8 cellular contexts compared by ENCODE assay signal in genomic region chr17:7281953-7282751, GRCh38. TPM values are rescaled to one million over a fixed set of nuclear protein-coding genes. Genes with fewer than 3 reads are reported as not detected.
DNase-seq lines count a peak whose midpoint lies in the region; ATAC-seq and TF ChIP-seq lines count a peak whose summit lies in the region.

No MANE protein-coding gene starts in this region.

- H2BK15ac ChIP-seq in mesenchymal stem cell (ENCODE audit: low read depth, poor library complexity, severe bottlenecking): peak overlapping the region; percentile 77

- WGBS in mesenchymal stem cell: 6% methylated on average over 34 of the region's 43 CpGs

- POLR2A ChIA-PET in A673 (lab: Charles Lee; ENCODE audit: low non-redundant PET): interaction anchor here (0.7 kb wide), 1 partner anchor 10 kb away, joined by 21 read pairs; no protein-coding TSS in a partner anchor
- POLR2A ChIA-PET in HEK293T (lab: Yijun Ruan, JAX): interaction anchor here (0.5 to 2.2 kb wide), 7 partner anchors 14 to 279 kb away, joined by 3 to 9 read pairs (median 5); partner anchors contain the start of genes ACADVL, DLG4 and NEURL4

- H2BK5ac ChIP-seq in mesenchymal stem cell (ENCODE audit: low read depth, low read length, poor library complexity, severe bottlenecking): no peak overlapping the region

- H2AFZ ChIP-seq in mesenchymal stem cell (ENCODE audit: low read depth, low read length): no peak overlapping the region

- H3K23ac ChIP-seq in mesenchymal stem cell (ENCODE audit: low read length in 2 of 2): no peak overlapping the region

- no peak for DNase-seq in A673 (ENCODE audit: low spot score)
- no peak for DNase-seq in mesenchymal stem cell
- DNase-seq in AML-193 (lab: John Stamatoyannopoulos, UW): no peak
- DNase-seq in HEK293T (ENCODE audit: extremely low spot score): no peak
- DNase-seq in activated CD4-positive, alpha-beta T cell treated with anti-CD3 and anti-CD28 coated beads for 1 hour: no peak

- H2BK12ac ChIP-seq in mesenchymal stem cell (ENCODE audit: low read length in 2 of 2): no peak overlapping the region

- H3K14ac ChIP-seq in mesenchymal stem cell (ENCODE audit: low read length in 2 of 2): peak overlapping the region in 1 of 2 experiments; percentile 30

- peak overlapping the region in 1 of 3 donors; percentile 53 for H3K27ac Mint-ChIP-seq in IgD-negative memory B cell

- no peak for ATAC-seq in GM19023 (IDR thresholded peaks at IDR 0.05; ENCODE audit: unreplicated experiment)

- no peaks in the 10 kb centered on the region for H3K79me1 ChIP-seq in mesenchymal stem cell (replicated peaks; ENCODE audit: low read length, poor library complexity, severe bottlenecking)

- TF ChIP-seq CTCF in A673 (conservative IDR thresholded peaks at IDR 0.05; ENCODE audit: low read depth, low read length): no peak

- H4K91ac ChIP-seq in mesenchymal stem cell (ENCODE audit: low read length): peak overlapping the region; percentile 43

- H3K36me3 ChIP-seq in A673 (ENCODE audit: insufficient read depth, low read length, poor library complexity, severe bottlenecking) (no peaks in the 10 kb centered on the region), mesenchymal stem cell (ENCODE audit: control insufficient read depth in 1 of 2, insufficient read depth in 2 of 2, low read depth in 1 of 2, low read length in 2 of 2) (no peaks in the 10 kb centered on the region)

- no peak overlapping the region for H3K4ac ChIP-seq in mesenchymal stem cell (ENCODE audit: low read depth in 1 of 2, low read length in 2 of 2)

- peak overlapping the region; percentile 69 to 95 (median 86) for H3K4me3 Mint-ChIP-seq in IgD-negative memory B cell

- H3K4me1 Mint-ChIP-seq in IgD-negative memory B cell: peaks cover 9 to 11% (median 9%) of the 10 kb centered on the region in 3 donors

- no peaks in the 10 kb centered on the region for H3K36me3 Mint-ChIP-seq in IgD-negative memory B cell

- H3K4me1 ChIP-seq in A673 (ENCODE audit: insufficient read depth, low read length, poor library complexity, severe bottlenecking) (peaks cover 18% of the 10 kb centered on the region), mesenchymal stem cell (ENCODE audit: control insufficient read depth, insufficient read depth, low read depth, low read length) (peaks cover 20% of the 10 kb centered on the region)

- intact Hi-C loops in A673 (cut with micrococcal nuclease; ENCODE audit: unreplicated experiment): loop anchor here (1.0 kb wide), 1 partner anchor 14 kb away; no protein-coding TSS in a partner anchor

- H3K4me3 ChIP-seq in A673 (ENCODE audit: low read depth, low read length, poor library complexity, severe bottlenecking) (peak overlapping the region; percentile 55), mesenchymal stem cell (ENCODE audit: insufficient read depth in 1 of 2, low read depth in 1 of 2, low read length in 2 of 2) (peak overlapping the region; percentile 14 to 77)

- peaks cover 0 to 1% (median 0%) of the 10 kb centered on the region in 3 donors for H3K9me3 Mint-ChIP-seq in IgD-negative memory B cell

- H3K4me2 ChIP-seq in mesenchymal stem cell (ENCODE audit: low read length, poor library complexity, severe bottlenecking): peak overlapping the region; percentile 69

- H3K27me3 Mint-ChIP-seq in IgD-negative memory B cell: peaks cover 32% of the 10 kb centered on the region

- peak overlapping the region; percentile 50 for H3K27ac ChIP-seq in A673 (ENCODE audit: low read depth, low read length, poor library complexity, severe bottlenecking)
- peak overlapping the region; percentile 19 for H3K27ac ChIP-seq in cingulate gyrus (ENCODE audit: low read depth, low read length)
- no peak overlapping the region for H3K27ac ChIP-seq in mesenchymal stem cell (ENCODE audit: low read length, poor library complexity, severe bottlenecking)

- BruUV-seq in A673 (replicated peaks; lab: Mats Ljungman, UMichigan): no TSS peak

- CTCF ChIA-PET in A673 (lab: Charles Lee): interaction anchor here (2.4 kb wide), 1 partner anchor 14 kb away, joined by 30 read pairs; no protein-coding TSS in a partner anchor
- CTCF ChIA-PET in HEK293T (lab: Yijun Ruan, JAX): interaction anchor here (0.8 to 1.7 kb wide), 4 partner anchors 14 to 105 kb away, joined by 4 read pairs; no protein-coding TSS in a partner anchor

- H3K9me3 ChIP-seq in A673 (ENCODE audit: low read depth, low read length, poor library complexity, severe bottlenecking): no peaks in the 10 kb centered on the region
- H3K9me3 ChIP-seq in mesenchymal stem cell (ENCODE audit: control insufficient read depth, low read length): no peaks in the 10 kb centered on the region

- H3K9ac ChIP-seq in mesenchymal stem cell (ENCODE audit: low read length): no peak overlapping the region

- H2BK120ac ChIP-seq in mesenchymal stem cell (ENCODE audit: low read depth, low read length): no peak overlapping the region

- H3K27me3 ChIP-seq in A673 (replicated peaks; ENCODE audit: insufficient read depth, low read depth, low read length, poor library complexity) (no peaks in the 10 kb centered on the region), mesenchymal stem cell (ENCODE audit: control insufficient read depth in 1 of 2, insufficient read depth in 1 of 2, low read length in 2 of 2) (peaks cover 50 to 55% of the 10 kb centered on the region in 2 experiments)

- peak overlapping the region in 1 of 2 experiments; percentile 35 for H3K18ac ChIP-seq in mesenchymal stem cell (ENCODE audit: low read depth in 1 of 2, low read length in 2 of 2)

- no peak overlapping the region for H2AK5ac ChIP-seq in mesenchymal stem cell (ENCODE audit: low read length, severe bottlenecking)

- peak overlapping the region; percentile 7 for H4K8ac ChIP-seq in mesenchymal stem cell (ENCODE audit: low read length)

TF ChIP-seq in HEK293T, 16 proteins besides CTCF, POLR2A, EP300 and RAD21:
- no peak for TF ChIP-seq TARDBP (IDR thresholded peaks at IDR 0.05)
- no peak for TF ChIP-seq LEF1 (IDR thresholded peaks at IDR 0.05; ENCODE audit: borderline replicate concordance)
- TF ChIP-seq ARNT (IDR thresholded peaks at IDR 0.05): no peak
- no peak for TF ChIP-seq BHLHE40 (IDR thresholded peaks at IDR 0.05; ENCODE audit: borderline replicate concordance)
- TF ChIP-seq FOXK2 (IDR thresholded peaks at IDR 0.05): no peak
- no peak for TF ChIP-seq SP1 (IDR thresholded peaks at IDR 0.05)
- no peak for TF ChIP-seq FOXA1 (IDR thresholded peaks at IDR 0.05)
- TF ChIP-seq ZNF384 (IDR thresholded peaks at IDR 0.05): no peak
- TF ChIP-seq FOXM1 (IDR thresholded peaks at IDR 0.05; ENCODE audit: borderline replicate concordance): no peak
- no peak for TF ChIP-seq PKNOX1 (IDR thresholded peaks at IDR 0.05)
- no peak for TF ChIP-seq HDGF (IDR thresholded peaks at IDR 0.05; ENCODE audit: borderline replicate concordance)
- no peak for TF ChIP-seq SUZ12 (IDR thresholded peaks at IDR 0.05)
- TF ChIP-seq CTBP1 (IDR thresholded peaks at IDR 0.05; ENCODE audit: borderline replicate concordance): no peak
- no peak for TF ChIP-seq ELF4 (IDR thresholded peaks at IDR 0.05)
- TF ChIP-seq NFRKB (IDR thresholded peaks at IDR 0.05): no peak
- TF ChIP-seq L3MBTL2 (conservative IDR thresholded peaks at IDR 0.05): no peak

RNA-seq across cellular contexts. Expression of gene SLC2A4, which starts 0.6 kb away (rescaled TPM):
- total RNA-seq in A673 (2021): 0.67 and 1.6 TPM in 2 replicates
- polyA plus RNA-seq in IgD-negative memory B cell: not detected
- polyA plus RNA-seq in mesenchymal stem cell (2013, experiment 1 of 2): 0.19 TPM
- 0.23 TPM for polyA plus RNA-seq in mesenchymal stem cell (2013, experiment 2 of 2)

RNA-seq across cellular contexts. Expression of gene YBX2, which starts 12.3 kb away (rescaled TPM):
- 0.77 and 1.6 TPM in 2 replicates for total RNA-seq in A673 (2021)
- not detected for polyA plus RNA-seq in IgD-negative memory B cell
- 0.11 TPM for polyA plus RNA-seq in mesenchymal stem cell (2013, experiment 1 of 2)
- polyA plus RNA-seq in mesenchymal stem cell (2013, experiment 2 of 2): 0.05 TPM

RNA-seq across cellular contexts. Expression of gene CLDN7, which starts 19.9 kb away (rescaled TPM):
- 0.55 TPM in 1 of 2 replicates, not detected in the other for total RNA-seq in A673 (2021)
- polyA plus RNA-seq in IgD-negative memory B cell: 1.2 TPM
- 2.6 TPM for polyA plus RNA-seq in mesenchymal stem cell (2013, experiment 1 of 2)
- polyA plus RNA-seq in mesenchymal stem cell (2013, experiment 2 of 2): 1.9 TPM

RNA-seq across cellular contexts. Expression of gene EIF5A, which starts 25.3 kb away (rescaled TPM):
- total RNA-seq in A673 (2021): 1,112 and 1,128 TPM in 2 replicates
- polyA plus RNA-seq in IgD-negative memory B cell: 221 TPM
- polyA plus RNA-seq in mesenchymal stem cell (2013, experiment 1 of 2): 537 TPM
- 553 TPM for polyA plus RNA-seq in mesenchymal stem cell (2013, experiment 2 of 2)

RNA-seq across cellular contexts. Expression of gene ELP5, which starts 30.1 kb away (rescaled TPM):
- 123 and 128 TPM in 2 replicates for total RNA-seq in A673 (2021)
- 86.8 TPM for polyA plus RNA-seq in IgD-negative memory B cell
- 36.8 TPM for polyA plus RNA-seq in mesenchymal stem cell (2013, experiment 1 of 2)
- polyA plus RNA-seq in mesenchymal stem cell (2013, experiment 2 of 2): 39.0 TPM
